ENCODE assay signal across 15 cellular contexts in the genomic region with DNA sequence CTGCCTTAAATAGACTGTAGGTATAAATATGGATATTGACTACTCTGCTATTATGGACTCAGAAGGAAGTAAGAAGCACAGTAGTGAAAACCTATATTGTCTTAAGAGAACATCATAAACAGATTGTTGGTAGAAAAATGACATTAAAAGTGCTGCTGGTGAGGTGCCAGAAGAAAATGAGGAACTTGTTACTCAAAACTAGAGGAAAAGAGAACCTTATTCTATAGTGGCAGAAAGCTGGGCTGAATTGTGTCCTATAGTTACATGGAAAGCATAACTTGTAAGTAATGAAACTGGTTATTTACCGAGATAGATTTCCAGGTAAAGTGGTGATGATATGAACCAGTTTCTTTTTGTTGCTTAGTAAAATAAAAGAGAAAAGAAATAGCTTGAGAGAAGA.
"Had no signal": no experiment of that assay in that cellular context is flagged by ENCODE, and none has a peak within 500 bp of the region (broad histone marks: within the 10 kb centered on the region; RNA-seq: fewer than 3 reads in every experiment).

No MANE protein-coding gene starts in this region.

- H3K4me3 Mint-ChIP-seq: activated CD8-positive, alpha-beta memory T cell treated with anti-CD3 and anti-CD28 coated beads, Interleukin-2, amount 10 ng/mL, durations not matched to agents 7 days and 5 days; endodermal cell; stimulated activated naive CD8-positive, alpha-beta T cell treated with anti-CD3 and anti-CD28 coated beads, Interleukin-15, Interleukin-2, amounts not matched to agents 100 ng/mL and 50 ng/mL, for 24 hours had no signal

- DNase-seq: activated CD4-positive, alpha-beta T cell treated with anti-CD3 and anti-CD28 coated beads, Interleukin-2, amount 50 U/mL, for 4 hours; activated CD8-positive, alpha-beta memory T cell treated with anti-CD3 and anti-CD28 coated beads, Interleukin-2, amount 10 ng/mL, durations not matched to agents 7 days and 5 days; activated gamma-delta T cell treated with Interleukin-2 at 50 U/mL for 16 hours; activated T-cell treated with anti-CD3 and anti-CD28 coated beads, Interleukin-2, amount 50 U/mL, for 48 hours; aorta; endodermal cell; hippocampal formation; ovary; sigmoid colon; stimulated activated CD4-positive, alpha-beta T cell treated with anti-CD3 and anti-CD28 coated beads, Interleukin-12 subunit alpha, Interleukin-12 subunit beta, amount 100 ng/mL, for 4 hours; T1000; upper lobe of right lung had no signal

- H3K27me3 Mint-ChIP-seq: activated CD8-positive, alpha-beta memory T cell treated with anti-CD3 and anti-CD28 coated beads, Interleukin-2, amount 10 ng/mL, durations not matched to agents 7 days and 5 days; stimulated activated naive CD8-positive, alpha-beta T cell treated with anti-CD3 and anti-CD28 coated beads, Interleukin-15, Interleukin-2, amounts not matched to agents 100 ng/mL and 50 ng/mL, for 24 hours had no signal

- H3K4me3 ChIP-seq: breast epithelium, ovary, sigmoid colon, upper lobe of right lung had no signal

- H3K27ac Mint-ChIP-seq: activated CD8-positive, alpha-beta memory T cell treated with anti-CD3 and anti-CD28 coated beads, Interleukin-2, amount 10 ng/mL, durations not matched to agents 7 days and 5 days; endodermal cell; stimulated activated naive CD8-positive, alpha-beta T cell treated with anti-CD3 and anti-CD28 coated beads, Interleukin-15, Interleukin-2, amounts not matched to agents 100 ng/mL and 50 ng/mL, for 24 hours had no signal

- ATAC-seq: activated CD8-positive, alpha-beta memory T cell treated with anti-CD3 and anti-CD28 coated beads, Interleukin-2, amount 10 ng/mL, durations not matched to agents 7 days and 5 days; esophagus mucosa; upper lobe of right lung had no signal
